14 cellular contexts compared by ENCODE assay signal in genomic region chr10:22633106-22633505, GRCh38.
A peak's percentile ranks its signal among the peaks of the same experiment; 100 is the strongest.
DNase-seq lines count a peak whose midpoint lies in the region; ATAC-seq and TF ChIP-seq lines count a peak whose summit lies in the region.
"Had no signal": no experiment of that assay in that cellular context is flagged by ENCODE, and none has a peak within 500 bp of the region (broad histone marks: within the 10 kb centered on the region; RNA-seq: fewer than 3 reads in every experiment).

No MANE protein-coding gene starts in this region.

- no peak for DNase-seq in activated naive CD4-positive, alpha-beta T cell treated with anti-CD3 and anti-CD28 coated beads for 36 hours
- no peak for DNase-seq in activated naive CD4-positive, alpha-beta T cell (lab: John Stamatoyannopoulos, UW)
- DNase-seq in activated naive CD8-positive, alpha-beta T cell treated with anti-CD3 and anti-CD28 coated beads for 36 hours: no peak
- DNase-seq in memory B cell (ENCODE audit: low spot score in 2 of 2) (no peak), upper lobe of right lung (no peak), NCI-H69 (lab: John Stamatoyannopoulos, UW) (no peak), HUDEP-2 (lab: John Stamatoyannopoulos, UW; ENCODE audit: unreplicated experiment in 76 of 76) (no peak)
- DNase-seq: NCI-H2029; stimulated activated CD4-positive, alpha-beta T cell treated with anti-CD3 and anti-CD28 coated beads, Interleukin-4, amount 100 ng/mL, for 24 hours; uterus had no signal

- ATAC-seq in memory B cell (ENCODE audit: low read depth) (no peak), upper lobe of right lung (no peak), HG02884 (IDR thresholded peaks at IDR 0.05; ENCODE audit: unreplicated experiment) (no peak)
- ATAC-seq: gastroesophageal sphincter had no signal

- peak overlapping the region; percentile 38 for H3K27ac ChIP-seq in upper lobe of right lung
- H3K27ac ChIP-seq: gastroesophageal sphincter, SK-N-MC had no signal

- H3K9me3 ChIP-seq in upper lobe of right lung: no peaks in the 10 kb centered on the region
- H3K9me3 ChIP-seq: gastroesophageal sphincter, neutrophil, uterus had no signal

- no peak overlapping the region for H3K4me3 Mint-ChIP-seq in activated naive CD4-positive, alpha-beta T cell treated with anti-CD3 and anti-CD28 coated beads for 36 hours
- no peak overlapping the region for H3K4me3 Mint-ChIP-seq in activated naive CD8-positive, alpha-beta T cell treated with anti-CD3 and anti-CD28 coated beads for 36 hours
- no peak overlapping the region for H3K4me3 Mint-ChIP-seq in memory B cell

- H3K36me3 Mint-ChIP-seq in activated naive CD4-positive, alpha-beta T cell treated with anti-CD3 and anti-CD28 coated beads for 36 hours (ENCODE audit: low read depth): peaks cover 26% of the 10 kb centered on the region
- H3K36me3 Mint-ChIP-seq in activated naive CD8-positive, alpha-beta T cell treated with anti-CD3 and anti-CD28 coated beads for 36 hours: peaks cover 63% of the 10 kb centered on the region
- peaks cover 13% of the 10 kb centered on the region for H3K36me3 Mint-ChIP-seq in memory B cell

- peaks cover 6% of the 10 kb centered on the region for H3K9me3 Mint-ChIP-seq in activated naive CD4-positive, alpha-beta T cell treated with anti-CD3 and anti-CD28 coated beads for 36 hours
- H3K9me3 Mint-ChIP-seq in activated naive CD8-positive, alpha-beta T cell treated with anti-CD3 and anti-CD28 coated beads for 36 hours: peaks cover 8% of the 10 kb centered on the region
- H3K9me3 Mint-ChIP-seq in memory B cell: peaks cover 4% of the 10 kb centered on the region

- H3K27me3 ChIP-seq in upper lobe of right lung: no peaks in the 10 kb centered on the region
- H3K27me3 ChIP-seq: gastroesophageal sphincter, neutrophil, uterus had no signal

- peaks cover 90% of the 10 kb centered on the region for H3K4me1 Mint-ChIP-seq in activated naive CD4-positive, alpha-beta T cell treated with anti-CD3 and anti-CD28 coated beads for 36 hours (ENCODE audit: low read depth)
- H3K4me1 Mint-ChIP-seq in activated naive CD8-positive, alpha-beta T cell treated with anti-CD3 and anti-CD28 coated beads for 36 hours: peaks cover 85% of the 10 kb centered on the region
- peaks cover 75% of the 10 kb centered on the region for H3K4me1 Mint-ChIP-seq in memory B cell

- H3K27ac Mint-ChIP-seq in activated naive CD4-positive, alpha-beta T cell treated with anti-CD3 and anti-CD28 coated beads for 36 hours: peak overlapping the region; percentile 10
- H3K27ac Mint-ChIP-seq in activated naive CD8-positive, alpha-beta T cell treated with anti-CD3 and anti-CD28 coated beads for 36 hours: peak overlapping the region; percentile 85
- peak overlapping the region; percentile 96 for H3K27ac Mint-ChIP-seq in memory B cell

- no peaks in the 10 kb centered on the region for H3K36me3 ChIP-seq in upper lobe of right lung
- H3K36me3 ChIP-seq: gastroesophageal sphincter, neutrophil, uterus had no signal

- H3K4me3 ChIP-seq in upper lobe of right lung: no peak overlapping the region
- H3K4me3 ChIP-seq: gastroesophageal sphincter, SK-N-MC, uterus had no signal

- peaks cover 33% of the 10 kb centered on the region for H3K4me1 ChIP-seq in upper lobe of right lung
- H3K4me1 ChIP-seq: uterus had no signal

- CTCF ChIA-PET in activated naive CD4-positive, alpha-beta T cell treated with anti-CD3 and anti-CD28 coated beads for 36 hours (lab: Charles Lee): interaction anchor here (0.5 to 1.4 kb wide), 4 partner anchors 13 to 479 kb away, joined by 3 to 5 read pairs (median 3); no protein-coding TSS in a partner anchor

- TF ChIP-seq CTCF in upper lobe of right lung (IDR thresholded peaks at IDR 0.05): no peak

- intact Hi-C loops in activated naive CD4-positive, alpha-beta T cell treated with anti-CD3 and anti-CD28 coated beads for 36 hours (cut with micrococcal nuclease): no loop called here
- intact Hi-C loops in upper lobe of right lung (cut with DNase I): no loop called here

- H3K27me3 Mint-ChIP-seq in activated naive CD4-positive, alpha-beta T cell treated with anti-CD3 and anti-CD28 coated beads for 36 hours (ENCODE audit: low read depth): no peaks in the 10 kb centered on the region
- H3K27me3 Mint-ChIP-seq in activated naive CD8-positive, alpha-beta T cell treated with anti-CD3 and anti-CD28 coated beads for 36 hours: no peaks in the 10 kb centered on the region
- no peaks in the 10 kb centered on the region for H3K27me3 Mint-ChIP-seq in memory B cell

Comparison
In these comparisons a context has a peak if more than half of its experiments do, and no peak if none do; other contexts are left out.
1. H3K27ac Mint-ChIP-seq: peak in every context shown above with its lines; median percentile 96 in memory B cell; 85 in activated naive CD8-positive, alpha-beta T cell treated with anti-CD3 and anti-CD28 coated beads for 36 hours; 10 in activated naive CD4-positive, alpha-beta T cell treated with anti-CD3 and anti-CD28 coated beads for 36 hours.